In genomic region chr3:170037463-170038433, GRCh38 we compare ENCODE assay signal across 1 cellular context.
A peak's percentile ranks its signal among the peaks of the same experiment; 100 is the strongest.
TF ChIP-seq lines count a peak whose summit lies in the region.

A gene with protein sequence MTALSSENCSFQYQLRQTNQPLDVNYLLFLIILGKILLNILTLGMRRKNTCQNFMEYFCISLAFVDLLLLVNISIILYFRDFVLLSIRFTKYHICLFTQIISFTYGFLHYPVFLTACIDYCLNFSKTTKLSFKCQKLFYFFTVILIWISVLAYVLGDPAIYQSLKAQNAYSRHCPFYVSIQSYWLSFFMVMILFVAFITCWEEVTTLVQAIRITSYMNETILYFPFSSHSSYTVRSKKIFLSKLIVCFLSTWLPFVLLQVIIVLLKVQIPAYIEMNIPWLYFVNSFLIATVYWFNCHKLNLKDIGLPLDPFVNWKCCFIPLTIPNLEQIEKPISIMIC (plus strand): TSS chr3:170037995. CDS start chr3:170083973, 45,978 bp downstream.

TF ChIP-seq in HEK293, 187 proteins besides CTCF, POLR2A, EP300 and RAD21 (continued from another document):
- TF ChIP-seq ZBTB26 (tag by site-specific recombination; optimal IDR thresholded peaks at IDR 0.05) (peak; percentile 70), GFI1B (tag by site-specific recombination; IDR thresholded peaks at IDR 0.05) (no peak), ZNF362 (tag by site-specific recombination; IDR thresholded peaks at IDR 0.05) (no peak), ZNF184 (tag by site-specific recombination; IDR thresholded peaks at IDR 0.05) (no peak), SP2 (tag by site-specific recombination; IDR thresholded peaks at IDR 0.05) (no peak), ZNF324 (tag by site-specific recombination; IDR thresholded peaks at IDR 0.05) (0 out of 2 replicates have a peak, but pooled peaks have one; percentile 34), ZNF610 (tag by site-specific recombination; IDR thresholded peaks at IDR 0.05; ENCODE audit: borderline replicate concordance) (no peak), ZBTB17 (tag by site-specific recombination; IDR thresholded peaks at IDR 0.05) (no peak), ZNF555 (tag by site-specific recombination; conservative IDR thresholded peaks at IDR 0.05) (no peak), ZFP69B (tag by site-specific recombination; IDR thresholded peaks at IDR 0.05) (peak; percentile 43; the same call in 1 of the 2 replicates), ZNF654 (tag by site-specific recombination; IDR thresholded peaks at IDR 0.05; ENCODE audit: low read depth) (peak; percentile 48), ZNF10 (tag by site-specific recombination; IDR thresholded peaks at IDR 0.05) (no peak), ZBTB10 (tag by site-specific recombination; IDR thresholded peaks at IDR 0.05) (no peak), KLF9 (tag by site-specific recombination; IDR thresholded peaks at IDR 0.05; ENCODE audit: low read depth) (no peak), GLIS1 (tag by site-specific recombination; IDR thresholded peaks at IDR 0.05) (peak; percentile 30; the same call in 1 of the 2 replicates), ZNF785 (tag by site-specific recombination; IDR thresholded peaks at IDR 0.05) (no peak), ZNF704 (tag by site-specific recombination; IDR thresholded peaks at IDR 0.05) (no peak), ZNF548 (tag by site-specific recombination; IDR thresholded peaks at IDR 0.05) (no peak), ZNF19 (tag by site-specific recombination; IDR thresholded peaks at IDR 0.05; ENCODE audit: low read depth) (no peak), ZBTB48 (tag by site-specific recombination; IDR thresholded peaks at IDR 0.05) (no peak), ZNF670 (tag by site-specific recombination; IDR thresholded peaks at IDR 0.05; ENCODE audit: low read depth) (no peak), ZNF169 (tag by site-specific recombination; IDR thresholded peaks at IDR 0.05) (no peak), IKZF3 (tag by site-specific recombination; IDR thresholded peaks at IDR 0.05) (no peak), ZNF473 (tag by site-specific recombination; IDR thresholded peaks at IDR 0.05) (no peak), GLI4 (tag by site-specific recombination; IDR thresholded peaks at IDR 0.05) (no peak), ZFP41 (tag by site-specific recombination; IDR thresholded peaks at IDR 0.05; ENCODE audit: borderline replicate concordance) (no peak), ZNF280D (tag by site-specific recombination; IDR thresholded peaks at IDR 0.05) (0 out of 2 replicates have a peak, but pooled peaks have one; percentile 51), ZBTB21 (tag by site-specific recombination; IDR thresholded peaks at IDR 0.05) (no peak), ZNF664 (tag by site-specific recombination; IDR thresholded peaks at IDR 0.05) (no peak), ZSCAN23 (tag by site-specific recombination; IDR thresholded peaks at IDR 0.05) (no peak), ZNF175 (tag by site-specific recombination; IDR thresholded peaks at IDR 0.05) (no peak), ZNF677 (tag by site-specific recombination; IDR thresholded peaks at IDR 0.05) (no peak)
- TF ChIP-seq, protein P1, sequence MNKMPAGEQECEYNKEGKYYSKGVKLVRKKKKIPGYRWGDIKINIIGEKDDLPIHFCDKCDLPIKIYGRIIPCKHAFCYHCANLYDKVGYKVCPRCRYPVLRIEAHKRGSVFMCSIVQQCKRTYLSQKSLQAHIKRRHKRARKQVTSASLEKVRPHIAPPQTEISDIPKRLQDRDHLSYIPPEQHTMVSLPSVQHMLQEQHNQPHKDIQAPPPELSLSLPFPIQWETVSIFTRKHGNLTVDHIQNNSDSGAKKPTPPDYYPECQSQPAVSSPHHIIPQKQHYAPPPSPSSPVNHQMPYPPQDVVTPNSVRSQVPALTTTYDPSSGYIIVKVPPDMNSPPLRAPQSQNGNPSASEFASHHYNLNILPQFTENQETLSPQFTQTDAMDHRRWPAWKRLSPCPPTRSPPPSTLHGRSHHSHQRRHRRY (tag by site-specific recombination; IDR thresholded peaks at IDR 0.05), result no peak
